Comparison of ENCODE assay signal across 24 cellular contexts in genomic region chr1:77467741-77468140, GRCh38.
DNase-seq lines count a peak whose midpoint lies in the region; ATAC-seq and TF ChIP-seq lines count a peak whose summit lies in the region.
"Had no signal": no experiment of that assay in that cellular context is flagged by ENCODE, and none has a peak within 500 bp of the region (broad histone marks: within the 10 kb centered on the region; RNA-seq: fewer than 3 reads in every experiment).

No MANE protein-coding gene starts in this region.

- BruUV-seq in MCF 10A (replicated peaks; lab: Mats Ljungman, UMichigan), result no TSS peak

- intact Hi-C loops in breast epithelium (cut with DNase I; ENCODE audit: low total_unique reads) (no loop called here), MCF 10A (cut with micrococcal nuclease) (no loop called here), aorta (cut with DNase I) (no loop called here)
- intact Hi-C loops in naive thymus-derived CD4-positive, alpha-beta T cell (cut with micrococcal nuclease), result no loop called here

- DNase-seq in breast epithelium (ENCODE audit: low spot score in 2 of 2) (no peak), MCF 10A (ENCODE audit: unreplicated experiment) (no peak), coronary artery (ENCODE audit: low spot score) (no peak), nephron progenitor cell (no peak), aorta (no peak), NCI-H1417 treated with DMSO at 0.1 percent for 48 hours (lab: John Stamatoyannopoulos, UW) (no peak)
- DNase-seq in naive thymus-derived CD4-positive, alpha-beta T cell, result no peak
- DNase-seq: 8988T; activated CD8-positive, alpha-beta memory T cell treated with anti-CD3 and anti-CD28 coated beads for 24 hours; activated T-cell treated with anti-CD3 and anti-CD28 coated beads, Interleukin-2, amount 50 U/mL, for 1 hour; BE2C; central memory CD4-positive, alpha-beta T cell; Kasumi-1; mucosa of descending colon; NCI-H1694 treated with DMSO at 0.1 percent for 48 hours; NCI-H2171; NCI-H524 treated with DMSO at 0.1 percent for 48 hours; Peyer's patch; T-helper 1 cell had no signal

- H3K27ac ChIP-seq in breast epithelium (peak overlapping the region; percentile 56 to 80), coronary artery (peak overlapping the region; percentile 60), aorta (ENCODE audit: low read depth in 1 of 2, low read length in 2 of 2) (peak overlapping the region; percentile 29 to 56)
- H3K27ac ChIP-seq in naive thymus-derived CD4-positive, alpha-beta T cell (ENCODE audit: low read depth, low read length), result no peak overlapping the region
- H3K27ac ChIP-seq: HL-60, Peyer's patch, SJSA1 had no signal

- no peak overlapping the region for H3K4me3 Mint-ChIP-seq in MCF 10A (ENCODE audit: unreplicated experiment)
- H3K4me3 Mint-ChIP-seq in nephron progenitor cell, result no peak overlapping the region
- H3K4me3 Mint-ChIP-seq in naive thymus-derived CD4-positive, alpha-beta T cell, result no peak overlapping the region
- H3K4me3 Mint-ChIP-seq: neural crest cell had no signal

- POLR2A ChIA-PET in MCF 10A (lab: Yijun Ruan, JAX), result no interaction called here
- POLR2A ChIA-PET in naive thymus-derived CD4-positive, alpha-beta T cell (lab: Charles Lee), result no interaction called here

- no peaks in the 10 kb centered on the region for H3K9me3 ChIP-seq in breast epithelium
- H3K9me3 ChIP-seq in aorta (ENCODE audit: control insufficient read depth, low read length), result peaks cover under 1% of the 10 kb centered on the region
- H3K9me3 ChIP-seq in naive thymus-derived CD4-positive, alpha-beta T cell (ENCODE audit: control insufficient read depth in 2 of 3, low read length in 3 of 3), result no peaks in the 10 kb centered on the region
- H3K9me3 ChIP-seq: BE2C, mucosa of descending colon, Peyer's patch, SJSA1 had no signal

- H3K27ac Mint-ChIP-seq in MCF 10A (ENCODE audit: low read depth, unreplicated experiment) (no peak overlapping the region), nephron progenitor cell (peak overlapping the region; percentile 50)
- peak overlapping the region in 3 of 9 donors; percentile 48 to 67 (median 65) for H3K27ac Mint-ChIP-seq in naive thymus-derived CD4-positive, alpha-beta T cell
- H3K27ac Mint-ChIP-seq: progenitor cell of endocrine pancreas had no signal

- H3K27me3 Mint-ChIP-seq in MCF 10A (ENCODE audit: insufficient read depth, unreplicated experiment), result peaks cover 11% of the 10 kb centered on the region
- peaks cover 5% of the 10 kb centered on the region for H3K27me3 Mint-ChIP-seq in nephron progenitor cell (ENCODE audit: low read depth, poor library complexity)
- H3K27me3 Mint-ChIP-seq in naive thymus-derived CD4-positive, alpha-beta T cell, result no peaks in the 10 kb centered on the region

- H3K9me3 Mint-ChIP-seq in MCF 10A (ENCODE audit: unreplicated experiment), result no peaks in the 10 kb centered on the region
- peaks cover 1% of the 10 kb centered on the region for H3K9me3 Mint-ChIP-seq in nephron progenitor cell
- H3K9me3 Mint-ChIP-seq in naive thymus-derived CD4-positive, alpha-beta T cell, result peaks cover 0 to 9% (median 1%) of the 10 kb centered on the region in 11 donors

- H3K4me1 ChIP-seq in breast epithelium, result no peaks in the 10 kb centered on the region
- no peaks in the 10 kb centered on the region for H3K4me1 ChIP-seq in aorta (ENCODE audit: control insufficient read depth in 1 of 2, insufficient read depth in 2 of 2, low read length in 2 of 2)
- no peaks in the 10 kb centered on the region for H3K4me1 ChIP-seq in naive thymus-derived CD4-positive, alpha-beta T cell (ENCODE audit: control insufficient read depth in 2 of 2, insufficient read depth in 2 of 2, low read length in 2 of 2)
- H3K4me1 ChIP-seq: BE2C, Peyer's patch had no signal

- 65 to 69% methylated on average over 2 of the region's 2 CpGs for WGBS in aorta, 2 donors

- TF ChIP-seq POLR2A in breast epithelium (IDR thresholded peaks at IDR 0.05), result no peak

- H3K36me3 Mint-ChIP-seq in MCF 10A (ENCODE audit: insufficient read depth, unreplicated experiment) (no peaks in the 10 kb centered on the region), nephron progenitor cell (ENCODE audit: low read depth) (no peaks in the 10 kb centered on the region)
- peaks cover 0 to 55% (median 38%) of the 10 kb centered on the region in 5 donors for H3K36me3 Mint-ChIP-seq in naive thymus-derived CD4-positive, alpha-beta T cell

- H3K4me3 ChIP-seq in breast epithelium (no peak overlapping the region), coronary artery (no peak overlapping the region), aorta (ENCODE audit: low read length in 2 of 2) (no peak overlapping the region)
- no peak overlapping the region for H3K4me3 ChIP-seq in naive thymus-derived CD4-positive, alpha-beta T cell (ENCODE audit: low read length)
- H3K4me3 ChIP-seq: mucosa of descending colon, Peyer's patch, SJSA1 had no signal

- H3K4me1 Mint-ChIP-seq in MCF 10A (ENCODE audit: insufficient read depth, unreplicated experiment) (no peaks in the 10 kb centered on the region), nephron progenitor cell (peaks cover 24% of the 10 kb centered on the region)
- peaks cover 0 to 36% (median 24%) of the 10 kb centered on the region in 7 donors for H3K4me1 Mint-ChIP-seq in naive thymus-derived CD4-positive, alpha-beta T cell

- TF ChIP-seq CTCF in breast epithelium (IDR thresholded peaks at IDR 0.05) (no peak), MCF 10A (IDR thresholded peaks at IDR 0.05; ENCODE audit: unreplicated experiment) (no peak), coronary artery (IDR thresholded peaks at IDR 0.05) (no peak), nephron progenitor cell (IDR thresholded peaks at IDR 0.05) (no peak)

- CTCF ChIA-PET in MCF 10A (lab: Yijun Ruan, JAX), result no interaction called here
- CTCF ChIA-PET in naive thymus-derived CD4-positive, alpha-beta T cell (lab: Charles Lee), result no interaction called here

- H3K36me3 ChIP-seq in breast epithelium (no peaks in the 10 kb centered on the region), aorta (ENCODE audit: control insufficient read depth in 1 of 2, insufficient read depth in 2 of 2, low read length in 1 of 2) (no peaks in the 10 kb centered on the region)
- H3K36me3 ChIP-seq in naive thymus-derived CD4-positive, alpha-beta T cell (ENCODE audit: control insufficient read depth in 2 of 3, insufficient read depth in 3 of 3, low read length in 3 of 3), result peaks cover 0 to 6% (median 0%) of the 10 kb centered on the region in 3 experiments
- H3K36me3 ChIP-seq: BE2C, Peyer's patch, SJSA1 had no signal

- H3K27me3 ChIP-seq in breast epithelium, result no peaks in the 10 kb centered on the region
- no peaks in the 10 kb centered on the region for H3K27me3 ChIP-seq in aorta (ENCODE audit: control insufficient read depth in 1 of 2, insufficient read depth in 2 of 2, low read length in 1 of 2)
- no peaks in the 10 kb centered on the region for H3K27me3 ChIP-seq in naive thymus-derived CD4-positive, alpha-beta T cell (ENCODE audit: control insufficient read depth in 2 of 2, insufficient read depth in 2 of 2, low read length in 2 of 2)
- H3K27me3 ChIP-seq: BE2C, Peyer's patch, SJSA1 had no signal

- no peak for ATAC-seq in aorta (ENCODE audit: low FRiP score)
- no peak for ATAC-seq in naive thymus-derived CD4-positive, alpha-beta T cell
- ATAC-seq in GM21390 (IDR thresholded peaks at IDR 0.05; ENCODE audit: unreplicated experiment), result no peak
- ATAC-seq: mucosa of descending colon had no signal
